9 cellular contexts compared by ENCODE assay signal in genomic region chr17:8384801-8385335, GRCh38. TPM values are rescaled to one million over a fixed set of nuclear protein-coding genes. Genes with fewer than 3 reads are reported as not detected.
DNase-seq lines count a peak whose midpoint lies in the region; ATAC-seq lines count a peak whose summit lies in the region.
"Had no signal": no experiment of that assay in that cellular context is flagged by ENCODE, and none has a peak within 500 bp of the region (broad histone marks: within the 10 kb centered on the region; RNA-seq: fewer than 3 reads in every experiment).

No MANE protein-coding gene starts in this region.

- peaks cover 0 to 2% (median 0%) of the 10 kb centered on the region in 7 donors for H3K9me3 Mint-ChIP-seq in CD4-positive, CD25-positive, alpha-beta regulatory T cell
- H3K9me3 Mint-ChIP-seq in IgD-negative memory B cell = no peaks in the 10 kb centered on the region

- no peaks in the 10 kb centered on the region for H3K9me3 ChIP-seq in CD4-positive, CD25-positive, alpha-beta regulatory T cell (ENCODE audit: control insufficient read depth in 2 of 2, low read length in 2 of 2)

- peaks cover 9 to 52% (median 34%) of the 10 kb centered on the region in 4 donors for H3K4me1 Mint-ChIP-seq in CD4-positive, CD25-positive, alpha-beta regulatory T cell
- H3K4me1 Mint-ChIP-seq in IgD-negative memory B cell = peaks cover 16 to 32% (median 28%) of the 10 kb centered on the region in 3 donors

- peaks cover 16% of the 10 kb centered on the region for H3K36me3 Mint-ChIP-seq in CD4-positive, CD25-positive, alpha-beta regulatory T cell
- peaks cover 3% of the 10 kb centered on the region for H3K36me3 Mint-ChIP-seq in IgD-negative memory B cell

- H3K4me1 ChIP-seq in CD4-positive, CD25-positive, alpha-beta regulatory T cell (ENCODE audit: control insufficient read depth, insufficient read depth, low read length, poor library complexity, severe bottlenecking) = peaks cover 32% of the 10 kb centered on the region

- H3K27ac ChIP-seq in CD4-positive, CD25-positive, alpha-beta regulatory T cell (ENCODE audit: insufficient read depth, low read length, poor library complexity, severe bottlenecking) = no peak overlapping the region

- H3K27me3 Mint-ChIP-seq in CD4-positive, CD25-positive, alpha-beta regulatory T cell = no peaks in the 10 kb centered on the region
- no peaks in the 10 kb centered on the region for H3K27me3 Mint-ChIP-seq in IgD-negative memory B cell

- ATAC-seq in CD4-positive, CD25-positive, alpha-beta regulatory T cell (ENCODE audit: low read depth in 2 of 2) = no peak
- ATAC-seq in HG02884 (IDR thresholded peaks at IDR 0.05; ENCODE audit: unreplicated experiment) (no peak), GM18511 (IDR thresholded peaks at IDR 0.05; ENCODE audit: unreplicated experiment) (no peak)
- ATAC-seq: sciatic nerve had no signal

- peaks cover 16% of the 10 kb centered on the region for H3K36me3 ChIP-seq in CD4-positive, CD25-positive, alpha-beta regulatory T cell (ENCODE audit: control insufficient read depth, insufficient read depth, low read length)

- no peak overlapping the region for H3K4me3 ChIP-seq in CD4-positive, CD25-positive, alpha-beta regulatory T cell (ENCODE audit: low read depth, low read length)

- DNase-seq in CD4-positive, CD25-positive, alpha-beta regulatory T cell = no peak
- DNase-seq in astrocyte of the hippocampus (ENCODE audit: low read depth, low spot score) = peak; percentile 90
- DNase-seq in left kidney (ENCODE audit: low read depth, low spot score) = peak; percentile 25
- DNase-seq in hypothalamus (lab: John Stamatoyannopoulos, UW) = no peak
- no peak for DNase-seq in 8988T

- H3K27ac Mint-ChIP-seq in CD4-positive, CD25-positive, alpha-beta regulatory T cell = peak overlapping the region in 2 of 3 donors; percentile 78 to 95
- H3K27ac Mint-ChIP-seq in IgD-negative memory B cell = peak overlapping the region in 2 of 3 donors; percentile 33 to 86

- H3K27me3 ChIP-seq in CD4-positive, CD25-positive, alpha-beta regulatory T cell (ENCODE audit: control insufficient read depth, insufficient read depth, low read length) = no peaks in the 10 kb centered on the region

- H3K4me3 Mint-ChIP-seq in CD4-positive, CD25-positive, alpha-beta regulatory T cell = peak overlapping the region; percentile 94 to 97 (median 96)
- H3K4me3 Mint-ChIP-seq in IgD-negative memory B cell = peak overlapping the region; percentile 75 to 98 (median 95)

RNA-seq across cellular contexts. Expression of gene RPL26, which starts 1.9 kb away (rescaled TPM):
- 2,192 TPM for total RNA-seq in CD4-positive, CD25-positive, alpha-beta regulatory T cell
- polyA plus RNA-seq in CD4-positive, CD25-positive, alpha-beta regulatory T cell = 1,000 to 10,000 TPM; 1,483 to 1,963 (median 1,650) TPM
- polyA plus RNA-seq in IgD-negative memory B cell = 1,664 TPM

RNA-seq across cellular contexts. Expression of gene RNF222, which starts 12.8 kb away (rescaled TPM):
- total RNA-seq in CD4-positive, CD25-positive, alpha-beta regulatory T cell = 0.81 TPM
- polyA plus RNA-seq in CD4-positive, CD25-positive, alpha-beta regulatory T cell = under 1 TPM in 2 of 4 donors, not detected in 2; 0.19 to 0.27 TPM
- polyA plus RNA-seq in IgD-negative memory B cell = 0.08 TPM
- total RNA-seq: sciatic nerve had no signal

RNA-seq across cellular contexts. Expression of gene ODF4, which starts 45.2 kb away (rescaled TPM):
- total RNA-seq in CD4-positive, CD25-positive, alpha-beta regulatory T cell = not detected
- not detected for polyA plus RNA-seq in CD4-positive, CD25-positive, alpha-beta regulatory T cell
- not detected for polyA plus RNA-seq in IgD-negative memory B cell
- total RNA-seq: sciatic nerve had no signal

RNA-seq across cellular contexts. Expression of gene NDEL1, which starts 50.8 kb away (rescaled TPM):
- total RNA-seq in CD4-positive, CD25-positive, alpha-beta regulatory T cell = 240 TPM
- polyA plus RNA-seq in CD4-positive, CD25-positive, alpha-beta regulatory T cell = 10 to 100 TPM; 45.6 to 63.6 (median 54.6) TPM
- polyA plus RNA-seq in IgD-negative memory B cell = 52.3 TPM

Comparison
In these comparisons a context has a peak if more than half of its experiments do, and no peak if none do; other contexts are left out.
1. DNase-seq: peak in astrocyte of the hippocampus (single experiment) and left kidney (single experiment); none in CD4-positive, CD25-positive, alpha-beta regulatory T cell (0 of 3), hypothalamus (0 of 51) and 8988T (single experiment).